ENCODE assay signal across 9 cellular contexts in the genomic region with DNA sequence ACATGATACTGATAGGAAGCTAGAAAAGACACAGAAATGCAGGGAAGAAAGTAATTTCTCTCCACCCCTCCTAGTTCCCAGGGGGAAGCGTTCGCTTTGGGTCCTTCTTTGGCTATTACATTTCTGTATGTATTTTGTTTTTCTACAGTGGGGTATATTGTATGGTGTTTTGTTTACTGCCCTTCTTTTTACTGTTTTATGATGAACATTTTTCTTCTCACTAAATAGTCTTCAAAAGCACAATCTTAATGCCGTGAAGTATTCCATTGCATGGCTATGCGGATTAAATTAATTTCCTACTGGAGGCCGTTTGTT. TPM values are rescaled to one million over a fixed set of nuclear protein-coding genes. Genes with fewer than 3 reads are reported as not detected.
DNase-seq lines count a peak whose midpoint lies in the region; ATAC-seq and TF ChIP-seq lines count a peak whose summit lies in the region.
"Had no signal": no experiment of that assay in that cellular context is flagged by ENCODE, and none has a peak within 500 bp of the region (broad histone marks: within the 10 kb centered on the region; RNA-seq: fewer than 3 reads in every experiment).

No MANE protein-coding gene starts in this region.

- H2AFZ ChIP-seq in OCI-LY7 (ENCODE audit: low read length) = peak overlapping the region; percentile 74; the same call in 1 of the 2 replicates

- no peaks in the 10 kb centered on the region for H4K20me1 ChIP-seq in OCI-LY7 (ENCODE audit: insufficient read depth, low read length)

- CTCF ChIA-PET in OCI-LY7 (lab: Charles Lee; ENCODE audit: unreplicated experiment) = interaction anchor here (1.0 to 2.4 kb wide), 2 partner anchors 64 to 71 kb away, joined by 5 to 14 read pairs; a partner anchor contains a TSS

- H3K27ac Mint-ChIP-seq in CD4-positive, CD25-positive, alpha-beta regulatory T cell = peak overlapping the region; percentile 91 to 96 (median 93)
- peak overlapping the region; percentile 17 for H3K27ac Mint-ChIP-seq in endodermal cell

- no TSS peak for BruUV-seq in OCI-LY7 (replicated peaks; lab: Mats Ljungman, UMichigan)

- H3K9ac ChIP-seq in endodermal cell (ENCODE audit: extremely low read depth, low read length, poor library complexity, severe bottlenecking) = no peak overlapping the region

- H3K9me3 ChIP-seq in CD4-positive, CD25-positive, alpha-beta regulatory T cell (ENCODE audit: control insufficient read depth in 2 of 2, low read length in 2 of 2) = no peaks in the 10 kb centered on the region
- H3K9me3 ChIP-seq in OCI-LY7 (ENCODE audit: low read length) (no peaks in the 10 kb centered on the region), endodermal cell (ENCODE audit: control insufficient read depth, low read length) (no peaks in the 10 kb centered on the region), neutrophil (no peaks in the 10 kb centered on the region)

- no peak for DNase-seq in CD4-positive, CD25-positive, alpha-beta regulatory T cell
- DNase-seq in OCI-LY7 (ENCODE audit: low spot score) (no peak), endodermal cell (no peak), AG08396 (ENCODE audit: low spot score) (no peak)
- no peak for DNase-seq in stimulated activated CD4-positive, alpha-beta T cell treated with anti-CD3 and anti-CD28 coated beads, Interleukin-1b, Interleukin-23, amount 100 ng/mL, for 48 hours
- DNase-seq in stimulated activated naive CD4-positive, alpha-beta T cell (lab: John Stamatoyannopoulos, UW) = no peak
- DNase-seq: NCI-H1092 had no signal

- intact Hi-C loops in OCI-LY7 (cut with micrococcal nuclease; ENCODE audit: unreplicated experiment) = loop anchor here (1.0 to 5.0 kb wide), 2 partner anchors 104 to 175 kb away; no protein-coding TSS in a partner anchor

- no peaks in the 10 kb centered on the region for H3K9me3 Mint-ChIP-seq in CD4-positive, CD25-positive, alpha-beta regulatory T cell
- H3K9me3 Mint-ChIP-seq in endodermal cell = no peaks in the 10 kb centered on the region

- ATAC-seq in CD4-positive, CD25-positive, alpha-beta regulatory T cell (ENCODE audit: low read depth in 2 of 2) = no peak
- ATAC-seq in GM18505 (IDR thresholded peaks at IDR 0.05; ENCODE audit: unreplicated experiment) = no peak

- H3K4me1 Mint-ChIP-seq in CD4-positive, CD25-positive, alpha-beta regulatory T cell = peaks cover 5 to 63% (median 38%) of the 10 kb centered on the region in 4 donors
- peaks cover 69% of the 10 kb centered on the region for H3K4me1 Mint-ChIP-seq in endodermal cell

- TF ChIP-seq CTCF in OCI-LY7 (conservative IDR thresholded peaks at IDR 0.05; ENCODE audit: low read length) (peak; percentile 37; the same call in 1 of the 2 replicates), endodermal cell (conservative IDR thresholded peaks at IDR 0.05) (peak; percentile 33), neutrophil (IDR thresholded peaks at IDR 0.05) (no peak)

- H3K27ac ChIP-seq in CD4-positive, CD25-positive, alpha-beta regulatory T cell (ENCODE audit: insufficient read depth, low read length, poor library complexity, severe bottlenecking) = peak overlapping the region; percentile 96
- H3K27ac ChIP-seq in OCI-LY7 (ENCODE audit: low read depth, low read length, poor library complexity, severe bottlenecking) (peak overlapping the region; percentile 91), endodermal cell (ENCODE audit: low read depth, low read length) (no peak overlapping the region), neutrophil (peak overlapping the region; percentile 96)

- H3K79me2 ChIP-seq in OCI-LY7 (ENCODE audit: insufficient read depth, low read depth, low read length) = peaks cover 32% of the 10 kb centered on the region

- H3K4me3 ChIP-seq in CD4-positive, CD25-positive, alpha-beta regulatory T cell (ENCODE audit: low read depth, low read length) = peak overlapping the region; percentile 71
- H3K4me3 ChIP-seq in OCI-LY7 (ENCODE audit: low read depth, low read length, poor library complexity, severe bottlenecking) (peak overlapping the region; percentile 89), endodermal cell (ENCODE audit: low read length) (peak overlapping the region; percentile 61), neutrophil (ENCODE audit: low read depth in 1 of 2, low read length in 1 of 2) (peak overlapping the region; percentile 86 to 95)

- H3K36me3 ChIP-seq in CD4-positive, CD25-positive, alpha-beta regulatory T cell (ENCODE audit: control insufficient read depth, insufficient read depth, low read length) = no peaks in the 10 kb centered on the region
- H3K36me3 ChIP-seq in OCI-LY7 (ENCODE audit: insufficient read depth, low read length) (no peaks in the 10 kb centered on the region), endodermal cell (ENCODE audit: control insufficient read depth, insufficient read depth, low read length) (no peaks in the 10 kb centered on the region), neutrophil (no peaks in the 10 kb centered on the region)

- H3K27me3 Mint-ChIP-seq in CD4-positive, CD25-positive, alpha-beta regulatory T cell = no peaks in the 10 kb centered on the region
- H3K27me3 Mint-ChIP-seq in endodermal cell (ENCODE audit: insufficient read depth) = no peaks in the 10 kb centered on the region

- peaks cover 4% of the 10 kb centered on the region for H3K36me3 Mint-ChIP-seq in CD4-positive, CD25-positive, alpha-beta regulatory T cell
- no peaks in the 10 kb centered on the region for H3K36me3 Mint-ChIP-seq in endodermal cell (ENCODE audit: low read depth)

- H3K4me3 Mint-ChIP-seq in CD4-positive, CD25-positive, alpha-beta regulatory T cell = peak overlapping the region; percentile 89 to 96 (median 94)
- H3K4me3 Mint-ChIP-seq in endodermal cell = peak overlapping the region; percentile 67

- H3K27me3 ChIP-seq in CD4-positive, CD25-positive, alpha-beta regulatory T cell (ENCODE audit: control insufficient read depth, insufficient read depth, low read length) = no peaks in the 10 kb centered on the region
- H3K27me3 ChIP-seq in endodermal cell (ENCODE audit: control insufficient read depth, insufficient read depth, low read length, poor library complexity, severe bottlenecking) (no peaks in the 10 kb centered on the region), neutrophil (no peaks in the 10 kb centered on the region)

- TF ChIP-seq POLR2A in GM18505 (IDR thresholded peaks at IDR 0.05; ENCODE audit: borderline replicate concordance, extremely low read depth, insufficient read depth, insufficient read length) = no peak

- peak overlapping the region; percentile 63 for H3K4me2 ChIP-seq in OCI-LY7 (ENCODE audit: low read length)

- peaks cover 51% of the 10 kb centered on the region for H3K4me1 ChIP-seq in CD4-positive, CD25-positive, alpha-beta regulatory T cell (ENCODE audit: control insufficient read depth, insufficient read depth, low read length, poor library complexity, severe bottlenecking)
- H3K4me1 ChIP-seq in OCI-LY7 (ENCODE audit: insufficient read depth, low read length, poor library complexity, severe bottlenecking) (peaks cover 63% of the 10 kb centered on the region), endodermal cell (ENCODE audit: control insufficient read depth, insufficient read depth, low read length) (peaks cover 23% of the 10 kb centered on the region), neutrophil (ENCODE audit: control insufficient read depth in 1 of 2, insufficient read depth in 1 of 2, low read depth in 1 of 2, low read length in 1 of 2) (peaks cover 69 to 71% of the 10 kb centered on the region in 2 experiments)

- POLR2A ChIA-PET in OCI-LY7 (lab: Charles Lee) = interaction anchor here (0.5 to 1.4 kb wide), 3 partner anchors 14 to 35 kb away, joined by 3 read pairs; a partner anchor contains a TSS

- H3K9me2 ChIP-seq in OCI-LY7 (ENCODE audit: insufficient read depth, low read length) = no peaks in the 10 kb centered on the region

- 94 to 100% methylated on average over 1 to 3 of the region's 5 CpGs for WGBS in endodermal cell (ENCODE audit: insufficient coverage in 1 of 2, insufficient read length in 1 of 2), 2 experiments

RNA-seq across cellular contexts. Expression of a gene that starts 0.4 kb away (rescaled TPM):
- total RNA-seq in CD4-positive, CD25-positive, alpha-beta regulatory T cell = 96.4 TPM
- polyA plus RNA-seq in CD4-positive, CD25-positive, alpha-beta regulatory T cell = 100 to 1,000 TPM; 161 to 180 (median 162) TPM
- 18.9 and 30.3 TPM in 2 replicates for total RNA-seq in OCI-LY7 (2014; rRNA removed; shearing (Covaris generic))
- total RNA-seq in OCI-LY7 (2022) (26.9 and 27.6 TPM in 2 replicates), endodermal cell (10 to 100 TPM; 50.7 to 53.8 TPM)
- 22.4 TPM for polyA plus RNA-seq in endodermal cell (2013, experiment 1 of 2)
- 17.2 TPM for polyA plus RNA-seq in endodermal cell (2013, experiment 2 of 2)

RNA-seq across cellular contexts. Expression of a gene that starts 22.3 kb away (rescaled TPM):
- total RNA-seq in CD4-positive, CD25-positive, alpha-beta regulatory T cell = 21.9 TPM
- 100 to 1,000 TPM in 1 of 4 donors, 10 to 100 TPM in 3; 96.2 to 107 (median 98.8) TPM for polyA plus RNA-seq in CD4-positive, CD25-positive, alpha-beta regulatory T cell
- total RNA-seq in OCI-LY7 (2014; rRNA removed; shearing (Covaris generic)) = 65.9 and 66.3 TPM in 2 replicates
- total RNA-seq in OCI-LY7 (2022) (62.2 and 74.5 TPM in 2 replicates), endodermal cell (10 to 100 TPM; 33.9 to 39.6 TPM)
- polyA plus RNA-seq in endodermal cell (2013, experiment 1 of 2) = 46.6 TPM
- 42.6 TPM for polyA plus RNA-seq in endodermal cell (2013, experiment 2 of 2)

RNA-seq across cellular contexts. Expression of a gene that starts 22.7 kb away (rescaled TPM):
- 55.8 TPM for total RNA-seq in CD4-positive, CD25-positive, alpha-beta regulatory T cell
- 10 to 100 TPM; 84.8 to 92.2 (median 87.8) TPM for polyA plus RNA-seq in CD4-positive, CD25-positive, alpha-beta regulatory T cell
- total RNA-seq in OCI-LY7 (2014; rRNA removed; shearing (Covaris generic)) = 97.0 and 136 TPM in 2 replicates
- total RNA-seq in OCI-LY7 (2022) (59.7 and 68.7 TPM in 2 replicates), endodermal cell (10 to 100 TPM; 89.2 to 97.2 TPM)
- polyA plus RNA-seq in endodermal cell (2013, experiment 1 of 2) = 59.9 TPM
- 54.7 TPM for polyA plus RNA-seq in endodermal cell (2013, experiment 2 of 2)

RNA-seq across cellular contexts. Expression of a gene that starts 31.8 kb away (rescaled TPM):
- total RNA-seq in CD4-positive, CD25-positive, alpha-beta regulatory T cell = 1.2 TPM
- not detected for polyA plus RNA-seq in CD4-positive, CD25-positive, alpha-beta regulatory T cell
- total RNA-seq in OCI-LY7 (2014; rRNA removed; shearing (Covaris generic)) = 0.22 TPM in 1 of 2 replicates, not detected in the other
- 0.40 and 0.44 TPM in 2 replicates for total RNA-seq in OCI-LY7 (2022)
- total RNA-seq in endodermal cell = under 1 TPM; 0.18 TPM
- polyA plus RNA-seq in endodermal cell (2013, experiment 1 of 2) = 1.9 TPM
- 1.2 TPM for polyA plus RNA-seq in endodermal cell (2013, experiment 2 of 2)
